Comparison of ENCODE assay signal across 1 cellular context in genomic region chrX:154401045-154401799, GRCh38.
TF ChIP-seq lines count a peak whose summit lies in the region.

No MANE protein-coding gene starts in this region.

TF ChIP-seq in GM12878, 131 proteins besides CTCF, POLR2A, EP300 and RAD21 (continued from another document and continues in another):
- TF ChIP-seq PRDM15 (CRISPR knock-in tag; IDR thresholded peaks at IDR 0.05) = no peak
- no peak for TF ChIP-seq ZNF687 (IDR thresholded peaks at IDR 0.05)
- TF ChIP-seq HDGF (IDR thresholded peaks at IDR 0.05) = no peak
- TF ChIP-seq CBX5 (IDR thresholded peaks at IDR 0.05; ENCODE audit: low read depth) = no peak
- no peak for TF ChIP-seq ZSCAN29 (IDR thresholded peaks at IDR 0.05)
- TF ChIP-seq BACH1 (IDR thresholded peaks at IDR 0.05; ENCODE audit: borderline replicate concordance) = peak; percentile 87
- no peak for TF ChIP-seq E4F1 (IDR thresholded peaks at IDR 0.05; ENCODE audit: borderline replicate concordance, partially characterized antibody)
- no peak for TF ChIP-seq CHD4 (IDR thresholded peaks at IDR 0.05)
- TF ChIP-seq TCF12 (IDR thresholded peaks at IDR 0.05; ENCODE audit: low read depth, low read length) = no peak
- TF ChIP-seq SREBF2 (IDR thresholded peaks at IDR 0.05; ENCODE audit: low read length) = no peak
- peak; percentile 91; the same call in 1 of the 2 replicates for TF ChIP-seq ZBED1 (IDR thresholded peaks at IDR 0.05; ENCODE audit: borderline replicate concordance)
- TF ChIP-seq ZBTB4 (CRISPR knock-in tag; IDR thresholded peaks at IDR 0.05) = no peak
- TF ChIP-seq NR2C2 (IDR thresholded peaks at IDR 0.05; ENCODE audit: borderline replicate concordance, control insufficient read depth, insufficient read length, low read depth) = no peak
- no peak for TF ChIP-seq EED (IDR thresholded peaks at IDR 0.05; ENCODE audit: low read depth)
- no peak for TF ChIP-seq NFYA (IDR thresholded peaks at IDR 0.05; ENCODE audit: borderline replicate concordance, low read depth, low read length)
- no peak for TF ChIP-seq CEBPZ (IDR thresholded peaks at IDR 0.05; ENCODE audit: low read depth, low read length)
- no peak for TF ChIP-seq MEF2A (IDR thresholded peaks at IDR 0.05; ENCODE audit: insufficient read depth, low read depth, low read length)
- peak; percentile 63; the same call in 1 of the 2 replicates for TF ChIP-seq ATF2 (IDR thresholded peaks at IDR 0.05; ENCODE audit: low read length)
- peak; percentile 28; the same call in 2 of the 3 replicates for TF ChIP-seq POU2F2 (IDR thresholded peaks at IDR 0.05; ENCODE audit: borderline replicate concordance, low read depth, low read length)
- TF ChIP-seq SUPT20H (IDR thresholded peaks at IDR 0.05; ENCODE audit: borderline replicate concordance, control insufficient read depth, low read depth, low read length) = no peak
- TF ChIP-seq PML (IDR thresholded peaks at IDR 0.05; ENCODE audit: low read length) = peak; percentile 53; the same call in 1 of the 2 replicates
- TF ChIP-seq MTA3 (IDR thresholded peaks at IDR 0.05; ENCODE audit: borderline replicate concordance, low read length) = peak; percentile 84; the same call in 1 of the 2 replicates
- TF ChIP-seq BHLHE40 (IDR thresholded peaks at IDR 0.05; ENCODE audit: borderline replicate concordance in 1 of 2, low read depth in 2 of 2, low read length in 1 of 2) = no peak
- no peak for TF ChIP-seq PBX3 (IDR thresholded peaks at IDR 0.05; ENCODE audit: insufficient replicate concordance, low read depth, low read length)
- TF ChIP-seq KAT2A (conservative IDR thresholded peaks at IDR 0.05; ENCODE audit: control insufficient read depth, low read depth, low read length) = no peak
- no peak for TF ChIP-seq FOXM1 (IDR thresholded peaks at IDR 0.05; ENCODE audit: low read depth, low read length)
- TF ChIP-seq BMI1 (IDR thresholded peaks at IDR 0.05; ENCODE audit: borderline replicate concordance) = 0 out of 2 replicates have a peak, but pooled peaks have one; percentile 41
- no peak for TF ChIP-seq LARP7 (IDR thresholded peaks at IDR 0.05)
- peak; percentile 70; the same call in 1 of the 2 replicates for TF ChIP-seq PAX5 (IDR thresholded peaks at IDR 0.05; ENCODE audit: borderline replicate concordance, low read depth, low read length)
- no peak for TF ChIP-seq JUNB (IDR thresholded peaks at IDR 0.05)
- TF ChIP-seq IRF5 (IDR thresholded peaks at IDR 0.05; ENCODE audit: borderline replicate concordance) = no peak
- no peak for TF ChIP-seq MAX (IDR thresholded peaks at IDR 0.05; ENCODE audit: low read depth, low read length)
